27 cellular contexts compared by ENCODE assay signal in the genomic region with DNA sequence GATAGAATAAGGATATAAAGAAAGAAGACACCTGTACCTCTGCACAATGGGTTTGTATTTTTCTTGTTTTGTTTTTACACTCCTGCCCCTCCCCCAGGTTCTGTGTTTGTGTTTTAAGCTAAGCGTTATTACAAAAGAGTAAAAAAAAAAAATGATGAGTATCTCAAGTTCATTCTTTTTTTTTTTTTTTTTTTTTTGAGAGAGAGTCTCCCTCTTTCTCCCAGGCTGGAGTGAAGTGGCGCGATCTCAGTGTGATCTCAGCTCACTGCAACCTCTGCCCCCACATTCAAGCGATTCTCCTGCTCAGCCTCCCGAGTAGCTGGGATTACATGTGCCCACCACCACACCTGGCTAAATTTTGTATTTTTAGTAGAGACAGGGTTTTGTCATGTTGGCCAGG. TPM values are rescaled to one million over a fixed set of nuclear protein-coding genes. Genes with fewer than 3 reads are reported as not detected.
"Had no signal": no experiment of that assay in that cellular context is flagged by ENCODE, and none has a peak within 500 bp of the region (broad histone marks: within the 10 kb centered on the region; RNA-seq: fewer than 3 reads in every experiment).

No MANE protein-coding gene starts in this region.

- H3K36me3 ChIP-seq: esophagus squamous epithelium, neural progenitor cell, right lobe of liver, tibial artery had no signal

- H3K27ac ChIP-seq: esophagus squamous epithelium, neural progenitor cell, parathyroid adenoma, right lobe of liver, testis, tibial artery had no signal

- H3K4me3 Mint-ChIP-seq: dendritic cell treated with granulocyte-macrophage colony-stimulating factor and Interleukin-4, amounts not matched to agents 40 ng/mL and 50 ng/mL, for 4 days; memory B cell; naive thymus-derived CD4-positive, alpha-beta T cell; nephron; neural progenitor cell; stimulated activated effector memory CD8-positive, alpha-beta T cell treated with anti-CD3 and anti-CD28 coated beads, Interleukin-12 subunit alpha, Interleukin-12 subunit beta, amount 100 ng/mL, for 72 hours; type B pancreatic cell had no signal

- H3K36me3 Mint-ChIP-seq: memory B cell; neural progenitor cell; stimulated activated effector memory CD8-positive, alpha-beta T cell treated with anti-CD3 and anti-CD28 coated beads, Interleukin-12 subunit alpha, Interleukin-12 subunit beta, amount 100 ng/mL, for 72 hours; type B pancreatic cell had no signal

- H3K27ac Mint-ChIP-seq: dendritic cell treated with granulocyte-macrophage colony-stimulating factor and Interleukin-4, amounts not matched to agents 40 ng/mL and 50 ng/mL, for 4 days; memory B cell; naive thymus-derived CD4-positive, alpha-beta T cell; nephron; neural progenitor cell; progenitor cell of endocrine pancreas; stimulated activated effector memory CD8-positive, alpha-beta T cell treated with anti-CD3 and anti-CD28 coated beads, Interleukin-12 subunit alpha, Interleukin-12 subunit beta, amount 100 ng/mL, for 72 hours; type B pancreatic cell had no signal

- H3K4me3 ChIP-seq: esophagus squamous epithelium, lung, neural progenitor cell, right lobe of liver, testis, tibial artery had no signal

- ATAC-seq: left lobe of liver; naive thymus-derived CD4-positive, alpha-beta T cell; right lobe of liver had no signal

- H3K9me3 ChIP-seq: esophagus squamous epithelium, right lobe of liver, testis had no signal

- DNase-seq: cerebellar nuclear complex; effector CD8-positive, alpha-beta T cell; esophagus squamous epithelium; foreskin melanocyte; hypothalamus; kidney; midbrain; naive thymus-derived CD4-positive, alpha-beta T cell; right lobe of liver; small intestine; stimulated activated CD4-positive, alpha-beta T cell treated with anti-CD3 and anti-CD28 coated beads, Interleukin-12 subunit alpha, Interleukin-12 subunit beta, amount 100 ng/mL, for 4 hours; stimulated activated CD4-positive, alpha-beta T cell treated with anti-CD3 and anti-CD28 coated beads, Interleukin-2, amount 100 ng/mL, for 24 hours; stimulated activated CD4-positive, alpha-beta T cell treated with anti-CD3 and anti-CD28 coated beads, Interleukin-4, amount 100 ng/mL, for 24 hours; stimulated activated naive CD8-positive, alpha-beta T cell treated with anti-CD3 and anti-CD28 coated beads, Interleukin-15, Interleukin-2, amounts not matched to agents 100 U/mL and 50 U/mL, for 24 hours; substantia nigra; testis; tibial artery had no signal

- H3K9ac ChIP-seq: neural progenitor cell, parathyroid adenoma had no signal

- H3K4me1 ChIP-seq: neural progenitor cell, parathyroid adenoma, right lobe of liver, testis had no signal

- H3K27me3 Mint-ChIP-seq: dendritic cell treated with granulocyte-macrophage colony-stimulating factor and Interleukin-4, amounts not matched to agents 40 ng/mL and 50 ng/mL, for 4 days; memory B cell; progenitor cell of endocrine pancreas; type B pancreatic cell had no signal

- H3K4me1 Mint-ChIP-seq: memory B cell; naive thymus-derived CD4-positive, alpha-beta T cell; stimulated activated effector memory CD8-positive, alpha-beta T cell treated with anti-CD3 and anti-CD28 coated beads, Interleukin-12 subunit alpha, Interleukin-12 subunit beta, amount 100 ng/mL, for 72 hours had no signal

- H3K27me3 ChIP-seq: esophagus squamous epithelium, neural progenitor cell, right lobe of liver, testis, tibial artery had no signal

- H3K9me3 Mint-ChIP-seq: stimulated activated effector memory CD8-positive, alpha-beta T cell treated with anti-CD3 and anti-CD28 coated beads, Interleukin-12 subunit alpha, Interleukin-12 subunit beta, amount 100 ng/mL, for 72 hours; type B pancreatic cell had no signal

RNA-seq across cellular contexts. Expression of a gene that starts 29.4 kb away (rescaled TPM):
- polyA plus RNA-seq: naive thymus-derived CD4-positive, alpha-beta T cell had no signal
